In genomic region chr11:72598466-72598865, GRCh38 we compare ENCODE assay signal across 22 cellular contexts.
DNase-seq lines count a peak whose midpoint lies in the region; ATAC-seq, FAIRE-seq and TF ChIP-seq lines count a peak whose summit lies in the region.
"Had no signal": no experiment of that assay in that cellular context is flagged by ENCODE, and none has a peak within 500 bp of the region (broad histone marks: within the 10 kb centered on the region; RNA-seq: fewer than 3 reads in every experiment).

No MANE protein-coding gene starts in this region.

- H3K9me3 ChIP-seq in right atrium auricular region (no peaks in the 10 kb centered on the region), K562 (replicated peaks; ENCODE audit: control insufficient read depth, insufficient read depth, low read depth, low read length) (no peaks in the 10 kb centered on the region), left lung (no peaks in the 10 kb centered on the region)
- H3K9me3 ChIP-seq: A549; BE2C; BLaER1 treated with 17β-estradiol and CSF1 and Interleukin-3, amounts not matched to agents 10 nM and 100 nM; HAP-1 had no signal

- FAIRE-seq in K562 (lab: Jason Lieb, UNC) = no peak
- FAIRE-seq: A549, GM12891, GM18507, H54 had no signal

- no peak for DNase-seq in Right ventricle myocardium superior
- no peak for DNase-seq in right atrium auricular region (ENCODE audit: low spot score)
- peak; percentile 77 for DNase-seq in CD1c-positive myeloid dendritic cell (ENCODE audit: extremely low spot score)
- DNase-seq in K562 (ENCODE audit: extremely low read depth in 1 of 4, low spot score in 3 of 4) = no peak
- no peak for DNase-seq in left lung
- no peak for DNase-seq in effector CD4-positive, alpha-beta T cell
- no peak for DNase-seq in NCI-H748 (lab: John Stamatoyannopoulos, UW; ENCODE audit: unreplicated experiment)
- no peak for DNase-seq in T-helper 9 cell
- DNase-seq: 8988T; AML-193; CD4-positive, alpha-beta memory T cell; COR-L47; DMS79 treated with DMSO at 0.1 percent for 48 hours; GF-D8 had no signal

- H3K9me1 ChIP-seq in K562 (ENCODE audit: control insufficient read depth, insufficient read depth, low read length) = peaks cover 5% of the 10 kb centered on the region

- no TSS peak for BruUV-seq in K562 (replicated peaks; lab: Mats Ljungman, UMichigan)

- H3K36me3 ChIP-seq in right atrium auricular region (no peaks in the 10 kb centered on the region), K562 (ENCODE audit: control insufficient read depth, insufficient read depth, low read length) (no peaks in the 10 kb centered on the region), left lung (no peaks in the 10 kb centered on the region)
- H3K36me3 ChIP-seq: BLaER1 treated with 17β-estradiol and CSF1 and Interleukin-3, amounts not matched to agents 10 nM and 100 nM; HAP-1 had no signal

- TF ChIP-seq RAD21 in K562 (CRISPR knock-in tag; conservative IDR thresholded peaks at IDR 0.05 in 1 of 2, IDR thresholded peaks at IDR 0.05 in 1 of 2) = no peak

- 4% methylated on average over 6 of the region's 6 CpGs for WGBS in K562 (ENCODE audit: insufficient coverage, low coverage, missing lambda C conversion rate)

- no peaks in the 10 kb centered on the region for H3K79me2 ChIP-seq in K562 (ENCODE audit: control insufficient read depth, insufficient read depth, low read length)

- no peak overlapping the region for H3K4me2 ChIP-seq in K562 (ENCODE audit: insufficient read depth, low read length)
- H3K4me2 ChIP-seq: GM23338 had no signal

- no peak overlapping the region for H3K27ac ChIP-seq in right atrium auricular region
- H3K27ac ChIP-seq in K562 (ENCODE audit: extremely low read depth, low read depth, low read length) = no peak overlapping the region
- no peak overlapping the region for H3K27ac ChIP-seq in left lung
- H3K27ac ChIP-seq: A549; BLaER1 treated with 17β-estradiol and CSF1 and Interleukin-3, amounts not matched to agents 10 nM and 100 nM had no signal

- no peak for TF ChIP-seq EP300 in K562 (IDR thresholded peaks at IDR 0.05; ENCODE audit: low read length)

- no peaks in the 10 kb centered on the region for H3K27me3 ChIP-seq in right atrium auricular region
- H3K27me3 ChIP-seq in K562 (ENCODE audit: control insufficient read depth in 2 of 2, insufficient read depth in 2 of 2, low read length in 2 of 2) = peaks cover 13 to 72% of the 10 kb centered on the region in 2 experiments; a peak in 4 of 5 replicates
- peaks cover 0 to 68% of the 10 kb centered on the region in 2 donors for H3K27me3 ChIP-seq in left lung
- H3K27me3 ChIP-seq: BE2C; BLaER1 treated with 17β-estradiol and CSF1 and Interleukin-3, amounts not matched to agents 10 nM and 100 nM had no signal

- TF ChIP-seq POLR2A in K562 (conservative IDR thresholded peaks at IDR 0.05) = no peak

- intact Hi-C loops in Right ventricle myocardium superior (cut with DNase I) (no loop called here), K562 (cut with micrococcal nuclease) (loop anchor here (2.0 kb wide), 1 partner anchor 44 kb away; no protein-coding TSS in a partner anchor), left lung (cut with DNase I) (no loop called here)

- POLR2A ChIA-PET in K562 (lab: Yijun Ruan, JAX) = interaction anchor here (0.6 kb wide), 1 partner anchor 236 kb away, joined by 3 read pairs; no protein-coding TSS in a partner anchor

- H4K20me1 ChIP-seq in K562 (replicated peaks; ENCODE audit: control insufficient read depth, insufficient read depth, low read length) = peaks cover 19% of the 10 kb centered on the region

- CTCF ChIA-PET in K562 (lab: Yijun Ruan, JAX; ENCODE audit: low intra/inter-chr PET ratio) = interaction anchor here (0.7 to 2.5 kb wide), 3 partner anchors 45 to 105 kb away, joined by 3 to 8 read pairs (median 6); no protein-coding TSS in a partner anchor

- in situ Hi-C loops in K562 (cut with MboI) = loop anchor here (5.0 kb wide), 1 partner anchor 49 kb away; no protein-coding TSS in a partner anchor

- no peak for TF ChIP-seq CTCF in right atrium auricular region (IDR thresholded peaks at IDR 0.05)
- TF ChIP-seq CTCF in K562 (IDR thresholded peaks at IDR 0.05 in 2 of 3, conservative IDR thresholded peaks at IDR 0.05 in 1 of 3; ENCODE audit: insufficient read depth in 2 of 3, low read depth in 1 of 3, low read length in 3 of 3) = no peak
- TF ChIP-seq CTCF in left lung (IDR thresholded peaks at IDR 0.05) = no peak

- H3K4me1 ChIP-seq in right atrium auricular region (peaks cover 0 to 7% of the 10 kb centered on the region in 2 donors), K562 (replicated peaks in 1 of 2; ENCODE audit: control insufficient read depth in 2 of 2, insufficient read depth in 2 of 2, low read length in 2 of 2) (no peaks in the 10 kb centered on the region), left lung (no peaks in the 10 kb centered on the region)
- H3K4me1 ChIP-seq: HAP-1 had no signal

- H3K9ac ChIP-seq in K562 (ENCODE audit: insufficient read depth in 1 of 2, low read depth in 2 of 2, low read length in 2 of 2) = no peak overlapping the region
- H3K9ac ChIP-seq: BLaER1 treated with 17β-estradiol and CSF1 and Interleukin-3, amounts not matched to agents 10 nM and 100 nM had no signal

- H2AFZ ChIP-seq in K562 (ENCODE audit: low read depth, low read length) = no peak overlapping the region
- H2AFZ ChIP-seq: GM23338 had no signal

- ATAC-seq in Right ventricle myocardium superior (ENCODE audit: poor library complexity) = peak; percentile 13
- ATAC-seq in K562 = no peak
- peak; percentile 27 for ATAC-seq in left lung

- H3K4me3 ChIP-seq in right atrium auricular region (no peak overlapping the region), K562 (no peak overlapping the region), left lung (no peak overlapping the region)
- H3K4me3 ChIP-seq: A549; BLaER1 treated with 17β-estradiol and CSF1 and Interleukin-3, amounts not matched to agents 10 nM and 100 nM; GM23338; HAP-1 had no signal

TF ChIP-seq in K562, 482 proteins besides CTCF, POLR2A, EP300 and RAD21:
- TF ChIP-seq PBX2 (CRISPR knock-in tag; IDR thresholded peaks at IDR 0.05; ENCODE audit: low read depth) (no peak), PBX2 (tag; conservative IDR thresholded peaks at IDR 0.05; ENCODE audit: low read depth) (peak; percentile 43; the same call in 1 of the 2 replicates), PKNOX1 (IDR thresholded peaks at IDR 0.05) (0 out of 2 replicates have a peak, but pooled peaks have one; percentile 30), TEAD1 (CRISPR knock-in tag; IDR thresholded peaks at IDR 0.05) (no peak), KLF10 (CRISPR knock-in tag; IDR thresholded peaks at IDR 0.05) (no peak), MEIS2 (IDR thresholded peaks at IDR 0.05; ENCODE audit: partially characterized antibody) (peak; percentile 7)
